8 cellular contexts compared by ENCODE assay signal in the genomic region with DNA sequence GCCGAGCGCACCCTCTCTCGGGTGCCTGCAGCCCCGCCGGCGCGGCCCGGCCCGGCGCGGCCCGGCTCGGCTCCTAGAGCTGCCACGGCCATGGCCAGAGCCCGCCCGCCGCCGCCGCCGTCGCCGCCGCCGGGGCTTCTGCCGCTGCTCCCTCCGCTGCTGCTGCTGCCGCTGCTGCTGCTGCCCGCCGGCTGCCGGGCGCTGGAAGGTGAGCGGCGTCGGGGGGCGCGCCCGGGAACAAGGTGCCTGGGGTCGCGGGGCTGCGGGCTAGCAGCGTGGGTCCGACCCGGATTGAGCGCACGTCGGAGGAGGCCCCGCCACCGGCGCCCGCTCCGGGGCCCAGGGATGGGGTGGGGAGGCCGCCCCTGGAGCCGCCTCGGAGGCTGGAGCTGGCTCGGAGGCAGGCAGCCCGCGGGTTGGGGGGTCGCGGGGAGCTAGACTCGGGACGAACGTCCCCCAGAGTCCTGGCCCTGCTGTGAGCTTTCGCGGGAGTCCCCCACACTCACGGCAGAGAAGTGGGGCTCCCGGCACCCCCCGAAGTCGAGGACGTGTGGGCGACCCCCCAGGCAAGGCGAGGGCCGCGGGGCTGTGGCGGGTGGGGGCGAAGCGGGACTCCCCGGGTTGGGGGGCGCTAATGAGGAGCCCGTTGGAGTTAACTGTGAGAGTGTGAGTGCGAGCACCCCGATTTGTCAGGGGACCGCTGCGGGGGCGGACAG. TPM values are rescaled to one million over a fixed set of nuclear protein-coding genes. Genes with fewer than 3 reads are reported as not detected.
A peak's percentile ranks its signal among the peaks of the same experiment; 100 is the strongest.
DNase-seq lines count a peak whose midpoint lies in the region; TF ChIP-seq lines count a peak whose summit lies in the region.

No MANE protein-coding gene starts in this region.

- H3K4me1 ChIP-seq in prostate gland (replicated peaks) = peaks cover 32% of the 10 kb centered on the region

- peaks cover 4% of the 10 kb centered on the region for H3K9me3 Mint-ChIP-seq in glutamatergic neuron (ENCODE audit: unreplicated experiment)
- H3K9me3 Mint-ChIP-seq in activated T-cell treated with anti-CD3 and anti-CD28 coated beads, Interleukin-2, amount 50 U/mL, for 24 hours = no peaks in the 10 kb centered on the region

- TF ChIP-seq CTCF in glutamatergic neuron (IDR thresholded peaks at IDR 0.05; ENCODE audit: partially characterized antibody, unreplicated experiment) (no peak), prostate gland (IDR thresholded peaks at IDR 0.05) (no peak)

- no peak overlapping the region for H3K4me3 Mint-ChIP-seq in glutamatergic neuron (ENCODE audit: unreplicated experiment)
- H3K4me3 Mint-ChIP-seq in activated T-cell treated with anti-CD3 and anti-CD28 coated beads, Interleukin-2, amount 50 U/mL, for 24 hours = no peak overlapping the region

- DNase-seq in Daoy (ENCODE audit: low read depth) (peak; percentile 58), SK-N-MC (ENCODE audit: low read depth, low spot score) (no peak), glutamatergic neuron (peak; percentile 60), prostate gland (ENCODE audit: low spot score) (no peak), NCI-H2196 treated with DMSO at 0.1 percent for 48 hours (lab: John Stamatoyannopoulos, UW; ENCODE audit: unreplicated experiment) (no peak), NCI-H1694 treated with DMSO at 0.1 percent for 48 hours (lab: John Stamatoyannopoulos, UW) (no peak)
- no peak for DNase-seq in stimulated activated CD4-positive, alpha-beta T cell treated with anti-CD3 and anti-CD28 coated beads, Interleukin-4, amount 100 ng/mL, for 1 hour
- no peak for DNase-seq in activated T-cell treated with anti-CD3 and anti-CD28 coated beads, Interleukin-2, amount 50 U/mL, for 24 hours

- peaks cover 45% of the 10 kb centered on the region for H3K36me3 ChIP-seq in SK-N-MC (ENCODE audit: insufficient read depth, low read length)
- no peaks in the 10 kb centered on the region for H3K36me3 ChIP-seq in prostate gland

- H3K27me3 ChIP-seq in prostate gland (replicated peaks; ENCODE audit: insufficient read depth) = no peaks in the 10 kb centered on the region

- H3K4me3 ChIP-seq in SK-N-MC (peak overlapping the region; percentile 80), prostate gland (peak overlapping the region; percentile 87 to 90)

- no peak overlapping the region for H3K27ac Mint-ChIP-seq in glutamatergic neuron (ENCODE audit: unreplicated experiment)
- no peak overlapping the region for H3K27ac Mint-ChIP-seq in activated T-cell treated with anti-CD3 and anti-CD28 coated beads, Interleukin-2, amount 50 U/mL, for 24 hours

- peak overlapping the region; percentile 71 for H3K9ac ChIP-seq in SK-N-MC (ENCODE audit: insufficient read length)

- TF ChIP-seq POLR2A in prostate gland (IDR thresholded peaks at IDR 0.05) = no peak

- peaks cover 8% of the 10 kb centered on the region for H3K4me1 Mint-ChIP-seq in glutamatergic neuron (ENCODE audit: low read depth, unreplicated experiment)
- peaks cover 16% of the 10 kb centered on the region for H3K4me1 Mint-ChIP-seq in activated T-cell treated with anti-CD3 and anti-CD28 coated beads, Interleukin-2, amount 50 U/mL, for 24 hours (ENCODE audit: low read depth)

- intact Hi-C loops in prostate gland (cut with DNase I) = no loop called here

- H3K9me3 ChIP-seq in SK-N-MC (ENCODE audit: low read depth, low read length) (no peaks in the 10 kb centered on the region), prostate gland (no peaks in the 10 kb centered on the region)

- H3K27ac ChIP-seq in SK-N-MC = peak overlapping the region; percentile 70
- peak overlapping the region; percentile 83 to 87 for H3K27ac ChIP-seq in prostate gland

- H3K36me3 Mint-ChIP-seq in glutamatergic neuron (ENCODE audit: unreplicated experiment) = no peaks in the 10 kb centered on the region
- H3K36me3 Mint-ChIP-seq in activated T-cell treated with anti-CD3 and anti-CD28 coated beads, Interleukin-2, amount 50 U/mL, for 24 hours (ENCODE audit: low read depth) = no peaks in the 10 kb centered on the region

- 4% methylated on average over 54 of the region's 84 CpGs for WGBS in prostate gland

- H3K27me3 Mint-ChIP-seq in glutamatergic neuron (ENCODE audit: unreplicated experiment) = peaks cover 28% of the 10 kb centered on the region
- H3K27me3 Mint-ChIP-seq in activated T-cell treated with anti-CD3 and anti-CD28 coated beads, Interleukin-2, amount 50 U/mL, for 24 hours = peaks cover 69% of the 10 kb centered on the region

RNA-seq across cellular contexts. Expression of gene EPHB3, which starts 0.7 kb away (rescaled TPM):
- 1.4 and 1.8 TPM in 2 replicates for total RNA-seq in Daoy (2014; rRNA removed; shearing (Covaris generic))
- total RNA-seq in glutamatergic neuron (ENCODE audit: unreplicated experiment) = 5.0 TPM
- total RNA-seq in prostate gland = 10 to 100 TPM; 11.9 to 25.2 TPM

Comparison
In these comparisons a context has a peak if more than half of its experiments do, and no peak if none do; other contexts are left out.
1. DNase-seq: peak in Daoy (single experiment) and glutamatergic neuron (single experiment); none in SK-N-MC (single experiment), prostate gland (single experiment), NCI-H2196 treated with DMSO at 0.1 percent for 48 hours (single experiment), stimulated activated CD4-positive, alpha-beta T cell treated with anti-CD3 and anti-CD28 coated beads, Interleukin-4, amount 100 ng/mL, for 1 hour (single experiment), activated T-cell treated with anti-CD3 and anti-CD28 coated beads, Interleukin-2, amount 50 U/mL, for 24 hours (single experiment) and NCI-H1694 treated with DMSO at 0.1 percent for 48 hours (single experiment).